21 cellular contexts compared by ENCODE assay signal in the genomic region with DNA sequence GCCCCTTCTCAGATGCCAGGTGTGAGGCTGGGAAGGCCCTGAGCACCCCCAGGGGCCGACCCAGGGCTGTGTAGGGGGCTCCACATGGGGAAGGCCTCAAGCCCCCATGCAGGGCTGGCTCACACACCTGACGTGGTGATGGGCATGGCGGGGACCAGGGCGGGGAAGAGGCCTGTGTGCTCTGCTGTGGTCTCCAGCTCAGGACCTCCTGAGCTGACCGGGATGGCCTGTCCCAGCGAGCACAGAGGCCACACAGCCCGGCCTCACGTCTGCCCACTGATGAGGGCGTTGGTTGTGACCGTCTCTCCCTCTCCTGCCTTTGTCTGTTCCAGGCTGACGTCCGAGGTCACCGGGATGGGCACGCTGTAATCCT.
"Had no signal": no experiment of that assay in that cellular context is flagged by ENCODE, and none has a peak within 500 bp of the region (broad histone marks: within the 10 kb centered on the region; RNA-seq: fewer than 3 reads in every experiment).

No MANE protein-coding gene starts in this region.

- H3K9me3 ChIP-seq: neutrophil, ovary, sigmoid colon, suprapubic skin, uterus had no signal

- DNase-seq: esophagus squamous epithelium; foreskin fibroblast; glutamatergic neuron; left colon; left ventricle myocardium superior; mesendoderm; naive B cell; nephron progenitor cell; ovary; sigmoid colon; stimulated activated CD4-positive, alpha-beta T cell treated with anti-CD3 and anti-CD28 coated beads, Interleukin-2, amount 100 ng/mL, for 24 hours; stimulated activated CD4-positive, alpha-beta T cell treated with anti-CD3 and anti-CD28 coated beads, Interleukin-4, amount 100 ng/mL, for 4 hours; stimulated activated naive CD4-positive, alpha-beta T cell; tibial artery; uterus had no signal

- H3K36me3 ChIP-seq: esophagus squamous epithelium, neutrophil, ovary, right atrium auricular region, sigmoid colon, suprapubic skin, tibial artery, upper lobe of left lung, uterus had no signal

- ATAC-seq: gastroesophageal sphincter, left colon, left ventricle myocardium superior had no signal

- H3K4me3 ChIP-seq: esophagus squamous epithelium, gastroesophageal sphincter, ovary, right atrium auricular region, sigmoid colon, skin epidermis, suprapubic skin, tibial artery, upper lobe of left lung, uterus had no signal

- H3K27me3 ChIP-seq: esophagus squamous epithelium, gastroesophageal sphincter, neutrophil, ovary, right atrium auricular region, sigmoid colon, suprapubic skin, tibial artery, upper lobe of left lung, uterus had no signal

- H3K4me1 ChIP-seq: esophagus squamous epithelium, gastroesophageal sphincter, right atrium auricular region, sigmoid colon, suprapubic skin, tibial artery, upper lobe of left lung, uterus had no signal

- H3K27ac ChIP-seq: esophagus squamous epithelium, gastroesophageal sphincter, neutrophil, ovary, right atrium auricular region, sigmoid colon, skin epidermis, suprapubic skin, tibial artery, upper lobe of left lung, uterus had no signal
